12 cellular contexts compared by ENCODE assay signal in genomic region chr12:101186291-101186690, GRCh38.
"Had no signal": no experiment of that assay in that cellular context is flagged by ENCODE, and none has a peak within 500 bp of the region (broad histone marks: within the 10 kb centered on the region; RNA-seq: fewer than 3 reads in every experiment).

No MANE protein-coding gene starts in this region.

- H3K9ac ChIP-seq: neural progenitor cell had no signal

- H3K4me3 ChIP-seq: cardiac muscle cell, dorsolateral prefrontal cortex, lung, neural progenitor cell, right lobe of liver, upper lobe of right lung had no signal

- H3K36me3 ChIP-seq: cardiac muscle cell, neural progenitor cell, right lobe of liver, upper lobe of right lung had no signal

- DNase-seq: activated CD4-positive, alpha-beta memory T cell treated with anti-CD3 and anti-CD28 coated beads, Interleukin-2, amount 10 ng/mL, durations not matched to agents 7 days and 5 days; activated CD4-positive, alpha-beta T cell treated with anti-CD3 and anti-CD28 coated beads for 36 hours; activated effector memory CD4-positive, alpha-beta T cell treated with Interleukin-2 at 50 U/mL for 16 hours; activated T-cell treated with anti-CD3 and anti-CD28 coated beads, Interleukin-2, amount 50 U/mL, for 4 hours; dorsolateral prefrontal cortex; endodermal cell; left colon; right lobe of liver; upper lobe of right lung had no signal

- ATAC-seq: activated CD4-positive, alpha-beta T cell treated with anti-CD3 and anti-CD28 coated beads for 36 hours; activated T-cell treated with anti-CD3 and anti-CD28 coated beads, Interleukin-2, amount 50 U/mL, for 4 hours; left colon; right lobe of liver; upper lobe of right lung had no signal

- H3K9me3 ChIP-seq: right lobe of liver, upper lobe of right lung had no signal

- H3K4me1 ChIP-seq: neural progenitor cell, right lobe of liver, upper lobe of right lung had no signal

- H3K27me3 ChIP-seq: cardiac muscle cell, dorsolateral prefrontal cortex, neural progenitor cell, right lobe of liver, upper lobe of right lung had no signal
